Comparison of ENCODE assay signal across 8 cellular contexts in genomic region chr1:180168786-180169640, GRCh38. TPM values are rescaled to one million over a fixed set of nuclear protein-coding genes. Genes with fewer than 3 reads are reported as not detected.
DNase-seq lines count a peak whose midpoint lies in the region; ATAC-seq and TF ChIP-seq lines count a peak whose summit lies in the region.

No MANE protein-coding gene starts in this region.

- H3K27ac Mint-ChIP-seq in CD14-positive monocyte: peak overlapping the region in 4 of 7 donors; percentile 27 to 65 (median 51)

- peak overlapping the region in 1 of 2 donors; percentile 65 for H3K9ac ChIP-seq in mucosa of rectum (ENCODE audit: low read depth in 1 of 2, low read length in 2 of 2)

- ATAC-seq in GM18511 (IDR thresholded peaks at IDR 0.05; ENCODE audit: unreplicated experiment) (peak; percentile 84), HG03521 (IDR thresholded peaks at IDR 0.05; ENCODE audit: unreplicated experiment) (peak; percentile 63)

- H3K27me3 Mint-ChIP-seq in CD14-positive monocyte (ENCODE audit: low read depth in 3 of 3): peaks cover 0 to 2% (median 0%) of the 10 kb centered on the region in 3 donors

- H3K4me1 Mint-ChIP-seq in CD14-positive monocyte: peaks cover 15% of the 10 kb centered on the region

- H3K36me3 Mint-ChIP-seq in CD14-positive monocyte: peaks cover 78 to 79% of the 10 kb centered on the region in 2 donors

- TF ChIP-seq CTCF in CD14-positive monocyte (IDR thresholded peaks at IDR 0.05) (peak; percentile 60), choroid plexus epithelial cell (conservative IDR thresholded peaks at IDR 0.05; ENCODE audit: low read depth, low read length) (peak; percentile 88)

- DNase-seq in CD14-positive monocyte (ENCODE audit: low spot score) (no peak), SJCRH30 (peak; percentile 56 to 58), choroid plexus epithelial cell (ENCODE audit: low read depth) (peak; percentile 65), medulla oblongata (ENCODE audit: extremely low spot score) (no peak), epidermal melanocyte (ENCODE audit: insufficient read length, low spot score) (no peak)

- no peak overlapping the region for H3K4me3 Mint-ChIP-seq in CD14-positive monocyte

- H3K36me3 ChIP-seq in SJCRH30 (no peaks in the 10 kb centered on the region), mucosa of rectum (ENCODE audit: control insufficient read depth in 2 of 2, insufficient read depth in 2 of 2, low read length in 2 of 2) (peaks cover 0 to under 1% of the 10 kb centered on the region in 2 donors)

- intact Hi-C loops in CD14-positive monocyte (cut with micrococcal nuclease): no loop called here

- no peak overlapping the region for H3K4me3 ChIP-seq in SJCRH30
- H3K4me3 ChIP-seq in choroid plexus epithelial cell (ENCODE audit: low read depth, low read length): no peak overlapping the region
- peak overlapping the region in 1 of 2 donors; percentile 10 for H3K4me3 ChIP-seq in mucosa of rectum (ENCODE audit: low read length in 2 of 2)

- no peaks in the 10 kb centered on the region for H3K4me1 ChIP-seq in SJCRH30
- peaks cover 35 to 40% of the 10 kb centered on the region in 2 donors for H3K4me1 ChIP-seq in mucosa of rectum (ENCODE audit: control insufficient read depth in 2 of 2, insufficient read depth in 2 of 2, low read length in 2 of 2)

- no peaks in the 10 kb centered on the region for H3K27me3 ChIP-seq in SJCRH30
- no peaks in the 10 kb centered on the region for H3K27me3 ChIP-seq in mucosa of rectum (ENCODE audit: control insufficient read depth in 2 of 2, insufficient read depth in 2 of 2, low read length in 2 of 2)

- H3K9me3 Mint-ChIP-seq in CD14-positive monocyte: peaks cover 0 to 6% (median 3%) of the 10 kb centered on the region in 7 donors

- no peaks in the 10 kb centered on the region for H3K9me3 ChIP-seq in SJCRH30 (replicated peaks)
- H3K9me3 ChIP-seq in mucosa of rectum (ENCODE audit: control insufficient read depth in 2 of 2, low read length in 2 of 2): no peaks in the 10 kb centered on the region

- H3K27ac ChIP-seq in SJCRH30: no peak overlapping the region
- H3K27ac ChIP-seq in mucosa of rectum (ENCODE audit: low read depth in 2 of 2, low read length in 2 of 2): peak overlapping the region; percentile 88 to 93

RNA-seq across cellular contexts. Expression of gene QSOX1, which starts 14.3 kb away (rescaled TPM):
- polyA plus RNA-seq in CD14-positive monocyte: 10 to 100 TPM; 34.5 to 35.8 TPM
- total RNA-seq in SJCRH30 (2014; rRNA removed; shearing (Covaris generic)): 9.8 and 11.6 TPM in 2 replicates

Comparison
In these comparisons a context has a peak if more than half of its experiments do, and no peak if none do; other contexts are left out.
1. DNase-seq: peak in SJCRH30 (2 of 2) and choroid plexus epithelial cell (single experiment); none in CD14-positive monocyte (single experiment), medulla oblongata (single experiment) and epidermal melanocyte (single experiment).